17 cellular contexts compared by ENCODE assay signal in genomic region chr9:134800791-134801339, GRCh38.
DNase-seq lines count a peak whose midpoint lies in the region; ATAC-seq, FAIRE-seq and TF ChIP-seq lines count a peak whose summit lies in the region.
"Had no signal": no experiment of that assay in that cellular context is flagged by ENCODE, and none has a peak within 500 bp of the region (broad histone marks: within the 10 kb centered on the region; RNA-seq: fewer than 3 reads in every experiment).

No MANE protein-coding gene starts in this region.

- FAIRE-seq in HTR-8/SVneo (lab: Jason Lieb, UNC), result no peak
- FAIRE-seq: GM12892 had no signal

- no peaks in the 10 kb centered on the region for H3K36me3 ChIP-seq in cardiac muscle cell
- no peaks in the 10 kb centered on the region for H3K36me3 ChIP-seq in ovary

- intact Hi-C loops in ovary (cut with DNase I), result no loop called here

- TF ChIP-seq EP300 in ovary (IDR thresholded peaks at IDR 0.05), result no peak

- 29 to 46% (median 39%) methylated on average over 25 of the region's 25 CpGs for WGBS in ovary, 3 donors

- DNase-seq in NCI-H82 (lab: John Stamatoyannopoulos, UW) (peak; percentile 61), NCI-H82 treated with DMSO at 0.1 percent for 48 hours (lab: John Stamatoyannopoulos, UW; ENCODE audit: unreplicated experiment) (no peak), cardiac muscle cell (ENCODE audit: low read depth in 1 of 2, low spot score in 1 of 2) (peak in 1 of 2 donors; percentile 57), ovary (peak in 3 of 5 donors; percentile 42 to 57 (median 55)), NCI-H1436 treated with DMSO at 0.1 percent for 48 hours (lab: John Stamatoyannopoulos, UW) (no peak), HTR-8/SVneo (ENCODE audit: insufficient read length, low spot score) (no peak)
- DNase-seq: 8988T; activated CD4-positive, alpha-beta T cell treated with anti-CD3 and anti-CD28 coated beads, Interleukin-2, amount 10 ng/mL, durations not matched to agents 24 days and 14 days; activated CD8-positive, alpha-beta memory T cell treated with anti-CD3 and anti-CD28 coated beads, Interleukin-2, amount 50 U/mL, for 4 hours; NCI-H1436; NCI-H2227 treated with DMSO at 0.1 percent for 48 hours; NK-92 treated with Interleukin-12 subunit alpha and Interleukin-12 subunit beta, amount 100 ng/mL, for 24 hours; stimulated activated CD4-positive, alpha-beta T cell treated with anti-CD3 and anti-CD28 coated beads, Interleukin-4, amount 100 ng/mL, for 1 hour had no signal

- no peaks in the 10 kb centered on the region for H3K27me3 ChIP-seq in cardiac muscle cell
- no peaks in the 10 kb centered on the region for H3K27me3 ChIP-seq in ovary

- no peak for ATAC-seq in GM19035 (IDR thresholded peaks at IDR 0.05; ENCODE audit: unreplicated experiment)
- no peak for ATAC-seq in GM18868 (IDR thresholded peaks at IDR 0.05; ENCODE audit: unreplicated experiment)

- H3K27ac ChIP-seq in cardiac muscle cell, result peak overlapping the region; percentile 75
- no peak overlapping the region for H3K27ac ChIP-seq in ovary

- no peaks in the 10 kb centered on the region for H3K9me3 ChIP-seq in cardiac muscle cell (ENCODE audit: low read depth)
- H3K9me3 ChIP-seq in ovary, result no peaks in the 10 kb centered on the region

- TF ChIP-seq CTCF in cardiac muscle cell (IDR thresholded peaks at IDR 0.05; ENCODE audit: low read depth, low read length) (no peak), ovary (IDR thresholded peaks at IDR 0.05) (no peak)

- H3K4me3 ChIP-seq in cardiac muscle cell (no peak overlapping the region), ovary (no peak overlapping the region)
- H3K4me3 ChIP-seq: skin epidermis had no signal

- peaks cover 9% of the 10 kb centered on the region for H3K4me1 ChIP-seq in cardiac muscle cell (ENCODE audit: low read depth)
- H3K4me1 ChIP-seq in ovary (ENCODE audit: insufficient read depth), result peaks cover 8% of the 10 kb centered on the region

- no peak for TF ChIP-seq POLR2A in ovary (IDR thresholded peaks at IDR 0.05)

Comparison
In these comparisons a context has a peak if more than half of its experiments do, and no peak if none do; other contexts are left out.
1. DNase-seq: peak in NCI-H82 (single experiment) and ovary (3 of 5); none in NCI-H82 treated with DMSO at 0.1 percent for 48 hours (single experiment), NCI-H1436 treated with DMSO at 0.1 percent for 48 hours (single experiment) and HTR-8/SVneo (single experiment).